ENCODE assay signal across 8 cellular contexts in the genomic region with DNA sequence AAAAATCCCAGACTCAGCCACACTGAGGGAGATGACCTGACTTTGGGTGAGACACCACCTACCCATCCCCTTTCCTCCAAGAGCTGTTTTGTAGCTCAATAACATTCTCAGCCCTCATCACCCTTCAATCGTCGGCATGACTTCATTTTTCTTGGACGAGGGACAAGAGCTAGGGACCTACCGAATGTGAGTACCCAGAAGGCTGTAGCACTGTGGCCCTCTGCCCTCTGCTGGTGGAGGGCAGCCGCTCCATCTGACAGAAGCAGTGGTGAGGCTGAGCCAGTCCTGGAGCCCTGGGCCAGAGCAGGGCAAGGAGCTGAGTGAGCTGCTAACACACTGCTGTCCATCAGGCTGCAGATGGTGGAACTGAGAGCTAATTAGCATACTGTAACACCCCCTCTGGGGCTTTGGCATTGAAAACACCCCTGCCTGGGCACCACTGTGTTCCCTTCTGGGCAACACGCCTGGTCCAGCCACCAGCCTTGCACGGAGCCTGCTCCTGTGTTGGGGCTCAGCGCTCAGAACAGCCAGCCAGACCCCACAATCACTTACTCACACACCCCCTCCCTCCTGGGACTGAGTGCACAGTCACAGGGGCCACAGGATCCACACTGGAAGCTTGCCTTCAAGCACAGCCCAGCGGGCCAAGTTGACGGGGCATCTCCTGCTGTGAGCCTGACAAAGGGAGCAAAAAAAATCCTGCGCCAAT. TPM values are rescaled to one million over a fixed set of nuclear protein-coding genes. Genes with fewer than 3 reads are reported as not detected.
DNase-seq lines count a peak whose midpoint lies in the region; ATAC-seq, FAIRE-seq and TF ChIP-seq lines count a peak whose summit lies in the region.

No MANE protein-coding gene starts in this region.

- no peak for DNase-seq in CD4-positive, alpha-beta T cell
- peak; percentile 61 for DNase-seq in H54 (ENCODE audit: insufficient read length, low spot score)
- peak; percentile 58 for DNase-seq in UCSD-AML1 (lab: John Stamatoyannopoulos, UW; ENCODE audit: unreplicated experiment)
- peak; percentile 48 for DNase-seq in glomerular visceral epithelial cell (ENCODE audit: extremely low spot score)
- peak; percentile 41 for DNase-seq in stimulated activated naive CD8-positive, alpha-beta T cell treated with anti-CD3 and anti-CD28 coated beads, Interleukin-15, Interleukin-2, amounts not matched to agents 100 U/mL and 50 U/mL, for 24 hours
- DNase-seq in NCI-H526 (lab: John Stamatoyannopoulos, UW), result no peak
- no peak for DNase-seq in posterior vena cava (ENCODE audit: low spot score)

- peaks cover 12% of the 10 kb centered on the region for H3K27me3 Mint-ChIP-seq in CD4-positive, alpha-beta T cell

- H3K9me3 ChIP-seq in CD4-positive, alpha-beta T cell (ENCODE audit: control insufficient read depth, low read length), result no peaks in the 10 kb centered on the region

- TF ChIP-seq CTCF in CD4-positive, alpha-beta T cell (IDR thresholded peaks at IDR 0.05), result peak; percentile 14

- H3K36me3 Mint-ChIP-seq in CD4-positive, alpha-beta T cell (ENCODE audit: low read depth), result no peaks in the 10 kb centered on the region

- H3K27ac ChIP-seq in CD4-positive, alpha-beta T cell (ENCODE audit: low read depth, low read length), result no peak overlapping the region

- H3K27me3 ChIP-seq in CD4-positive, alpha-beta T cell (ENCODE audit: control insufficient read depth, insufficient read depth, low read length), result peaks cover 8% of the 10 kb centered on the region

- no peak for TF ChIP-seq POLR2A in H54 (IDR thresholded peaks at IDR 0.05; ENCODE audit: low read depth, low read length)

- intact Hi-C loops in CD4-positive, alpha-beta T cell (cut with DNase I, micrococcal nuclease), result no loop called here
- intact Hi-C loops in posterior vena cava (cut with DNase I), result no loop called here

- no peak for ATAC-seq in CD4-positive, alpha-beta T cell (ENCODE audit: poor library complexity)
- ATAC-seq in stimulated activated naive CD8-positive, alpha-beta T cell treated with anti-CD3 and anti-CD28 coated beads, Interleukin-15, Interleukin-2, amounts not matched to agents 100 U/mL and 50 U/mL, for 24 hours, result peak; percentile 82
- ATAC-seq in HG03139 (IDR thresholded peaks at IDR 0.05; ENCODE audit: unreplicated experiment), result no peak

- H3K9me3 Mint-ChIP-seq in CD4-positive, alpha-beta T cell, result no peaks in the 10 kb centered on the region

- FAIRE-seq in H54 (lab: Jason Lieb, UNC), result no peak

- CTCF ChIA-PET in CD4-positive, alpha-beta T cell (lab: Charles Lee), result no interaction called here

- POLR2A ChIA-PET in CD4-positive, alpha-beta T cell (lab: Charles Lee), result no interaction called here

- H3K4me3 Mint-ChIP-seq in CD4-positive, alpha-beta T cell, result no peak overlapping the region

- H3K27ac Mint-ChIP-seq in CD4-positive, alpha-beta T cell, result no peak overlapping the region

- no peaks in the 10 kb centered on the region for H3K4me1 Mint-ChIP-seq in CD4-positive, alpha-beta T cell (ENCODE audit: low read depth)

RNA-seq across cellular contexts. Expression of a gene that starts 18.3 kb away (rescaled TPM):
- total RNA-seq in CD4-positive, alpha-beta T cell, result not detected
- total RNA-seq in posterior vena cava, result 10 to 100 TPM; 11.1 to 55.3 TPM

RNA-seq across cellular contexts. Expression of a gene that starts 51.0 kb away (rescaled TPM):
- 1 to 10 TPM; 8.2 to 8.5 TPM for total RNA-seq in CD4-positive, alpha-beta T cell
- 1 to 10 TPM; 5.2 to 6.8 TPM for total RNA-seq in posterior vena cava

Comparison
In these comparisons a context has a peak if more than half of its experiments do, and no peak if none do; other contexts are left out.
1. DNase-seq: peak in H54 (single experiment), UCSD-AML1 (single experiment), glomerular visceral epithelial cell (single experiment) and stimulated activated naive CD8-positive, alpha-beta T cell treated with anti-CD3 and anti-CD28 coated beads, Interleukin-15, Interleukin-2, amounts not matched to agents 100 U/mL and 50 U/mL, for 24 hours (single experiment); none in CD4-positive, alpha-beta T cell (0 of 10), NCI-H526 (0 of 2) and posterior vena cava (single experiment).
2. RNA of a gene that starts 18.3 kb away (total RNA-seq): 11.1 to 55.3 TPM in posterior vena cava; not detected in CD4-positive, alpha-beta T cell; every median in the first group is over 10 times any median in the second.